8 cellular contexts compared by ENCODE assay signal in the genomic region with DNA sequence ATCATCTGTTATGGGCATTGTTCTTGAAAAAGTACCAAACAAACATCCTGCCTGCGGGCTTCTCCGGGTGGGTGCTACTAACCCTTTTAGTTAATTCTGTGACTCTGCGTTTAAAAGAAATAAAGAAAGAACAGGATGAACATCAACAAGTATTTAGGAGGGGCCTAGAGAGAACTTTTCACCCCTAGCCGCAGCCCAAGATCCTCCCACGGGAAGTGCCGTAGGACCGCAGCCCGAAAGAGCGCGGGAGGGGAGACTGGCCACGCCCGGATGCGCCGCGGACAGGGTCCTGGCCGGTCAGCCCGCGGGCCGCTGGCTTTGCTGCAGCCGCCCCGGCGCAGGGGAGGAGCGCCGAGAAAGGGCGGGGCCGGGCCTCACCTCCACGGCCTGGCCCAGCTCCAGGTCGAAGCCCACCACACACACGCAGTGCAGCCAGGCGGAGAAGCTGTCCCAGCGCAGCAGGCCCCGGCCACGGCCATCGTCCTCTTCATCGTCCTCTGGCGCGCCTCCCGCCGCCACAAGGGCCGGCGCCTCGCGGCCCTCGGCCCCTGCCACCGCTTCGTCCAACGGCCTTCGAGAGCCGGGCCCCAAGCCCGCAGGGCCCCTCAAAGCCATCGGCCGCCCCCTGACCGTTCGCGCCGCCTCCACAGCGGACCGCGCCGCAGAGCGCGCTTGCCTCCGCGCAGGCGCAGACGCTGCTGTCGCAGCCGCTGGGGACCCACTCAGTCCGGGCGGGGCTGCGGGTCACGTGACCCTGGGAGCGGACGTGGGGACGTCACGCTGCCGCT. TPM values are rescaled to one million over a fixed set of nuclear protein-coding genes. Genes with fewer than 3 reads are reported as not detected.
DNase-seq lines count a peak whose midpoint lies in the region; ATAC-seq, FAIRE-seq and TF ChIP-seq lines count a peak whose summit lies in the region.

A gene with protein sequence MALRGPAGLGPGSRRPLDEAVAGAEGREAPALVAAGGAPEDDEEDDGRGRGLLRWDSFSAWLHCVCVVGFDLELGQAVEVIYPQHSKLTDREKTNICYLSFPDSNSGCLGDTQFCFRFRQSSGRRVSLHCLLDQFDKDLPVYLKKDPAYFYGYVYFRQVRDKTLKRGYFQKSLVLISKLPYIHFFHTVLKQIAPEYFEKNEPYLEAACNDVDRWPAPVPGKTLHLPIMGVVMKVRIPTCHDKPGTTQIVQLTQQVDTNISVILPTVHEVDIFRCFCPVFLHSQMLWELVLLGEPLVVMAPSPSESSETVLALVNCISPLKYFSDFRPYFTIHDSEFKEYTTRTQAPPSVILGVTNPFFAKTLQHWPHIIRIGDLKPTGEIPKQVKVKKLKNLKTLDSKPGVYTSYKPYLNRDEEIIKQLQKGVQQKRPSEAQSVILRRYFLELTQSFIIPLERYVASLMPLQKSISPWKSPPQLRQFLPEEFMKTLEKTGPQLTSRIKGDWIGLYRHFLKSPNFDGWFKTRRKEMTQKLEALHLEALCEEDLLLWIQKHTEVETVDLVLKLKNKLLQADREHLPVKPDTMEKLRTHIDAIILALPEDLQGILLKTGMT (minus strand): TSS at position 674 of the 788 bp plus-strand sequence. CDS start 59 bp downstream, at position 615.

- H4K20me1 ChIP-seq in mammary epithelial cell (ENCODE audit: insufficient read depth, low read length), result no peaks in the 10 kb centered on the region

- H3K27ac ChIP-seq in WERI-Rb-1 (peak within 1 kb of the TSS; percentile 96), mammary epithelial cell (ENCODE audit: insufficient read depth, low read depth, low read length) (peak within 1 kb of the TSS; percentile 82), small intestine (ENCODE audit: low read depth in 1 of 2, low read length in 1 of 2) (peak within 1 kb of the TSS; percentile 97 to 99)

- H3K4me3 ChIP-seq in AG04449 (ENCODE audit: low read depth, low read length), result peak within 1 kb of the TSS; percentile 89
- peak within 1 kb of the TSS; percentile 92 for H3K4me3 ChIP-seq in WERI-Rb-1 (ENCODE audit: low read depth, low read length)
- H3K4me3 ChIP-seq in mammary epithelial cell (replicated peaks in 1 of 3; ENCODE audit: insufficient read depth in 1 of 3, low read depth in 2 of 3, low read length in 3 of 3), result peak within 1 kb of the TSS; percentile 64 to 88 (median 75)
- H3K4me3 ChIP-seq in small intestine (ENCODE audit: low read depth in 1 of 2, low read length in 2 of 2), result peak within 1 kb of the TSS; percentile 80 to 93

- ATAC-seq in GM18870 (IDR thresholded peaks at IDR 0.05; ENCODE audit: unreplicated experiment) (peak; percentile 58), HG03108 (IDR thresholded peaks at IDR 0.05; ENCODE audit: unreplicated experiment) (peak; percentile 83)

- TF ChIP-seq CTCF in AG04449 (IDR thresholded peaks at IDR 0.05; ENCODE audit: insufficient read depth, low read length, missing control alignments), result no peak
- no peak for TF ChIP-seq CTCF in WERI-Rb-1 (IDR thresholded peaks at IDR 0.05; ENCODE audit: low read depth, low read length)
- TF ChIP-seq CTCF in mammary epithelial cell (conservative IDR thresholded peaks at IDR 0.05 in 1 of 2, IDR thresholded peaks at IDR 0.05 in 1 of 2; ENCODE audit: extremely low read depth in 1 of 2, insufficient read depth in 1 of 2, low read depth in 1 of 2, low read length in 2 of 2), result no peak

- POLR2A ChIA-PET in AG04449 (lab: Yijun Ruan, JAX), result interaction anchor here (1.0 kb wide), 2 partner anchors 16 to 95 kb away, joined by 3 read pairs; partner anchors contain the start of gene ARF4

- H3K36me3 ChIP-seq in WERI-Rb-1 (no peaks in the 10 kb centered on the region), mammary epithelial cell (ENCODE audit: insufficient read depth, low read length) (no peaks in the 10 kb centered on the region), small intestine (ENCODE audit: control insufficient read depth in 2 of 2, insufficient read depth in 2 of 2, low read length in 2 of 2) (no peaks in the 10 kb centered on the region)

- H2AFZ ChIP-seq in mammary epithelial cell (ENCODE audit: low read depth, low read length), result peak within 1 kb of the TSS; percentile 75

- intact Hi-C loops in mammary epithelial cell (cut with micrococcal nuclease), result loop anchor here (1.0 to 5.0 kb wide), 7 partner anchors 14 to 160 kb away; partner anchors contain the start of gene ARF4

- dilution Hi-C loops in mammary epithelial cell (cut with HindIII; ENCODE audit: low sequenced_read_pairs), result no loop called here

- no peak for FAIRE-seq in small intestine (lab: Jason Lieb, UNC)

- no TSS peak for BruUV-seq in mammary epithelial cell (replicated peaks; lab: Mats Ljungman, UMichigan)

- WGBS in mammary epithelial cell (ENCODE audit: low coverage, missing lambda C conversion rate), result 2% methylated on average over 68 of the region's 77 CpGs
- 0 to 1% (median 0%) methylated on average over 40 to 77 of the region's 77 CpGs for WGBS in small intestine, 3 donors

- H3K4me2 ChIP-seq in mammary epithelial cell (ENCODE audit: insufficient read depth, low read depth, low read length), result peak within 1 kb of the TSS; percentile 86

- H3K27me3 ChIP-seq in WERI-Rb-1 (ENCODE audit: insufficient read depth, low read depth, severe bottlenecking), result no peaks in the 10 kb centered on the region
- H3K27me3 ChIP-seq in mammary epithelial cell (ENCODE audit: insufficient read depth, low read length), result no peaks in the 10 kb centered on the region
- no peaks in the 10 kb centered on the region for H3K27me3 ChIP-seq in small intestine (ENCODE audit: control insufficient read depth in 2 of 2, insufficient read depth in 2 of 2, low read length in 2 of 2)

- DNase-seq in AG04449 (ENCODE audit: low read depth, low spot score) (peak; percentile 26), NCI-H2227 (lab: John Stamatoyannopoulos, UW; ENCODE audit: unreplicated experiment) (peak; percentile 95), WERI-Rb-1 (peak; percentile 96), mammary epithelial cell (peak; percentile 92), iPS-NIHi11 (ENCODE audit: low spot score) (peak; percentile 98), small intestine (peak; percentile 96)

- in situ Hi-C loops in mammary epithelial cell (cut with MboI; ENCODE audit: low sequenced_read_pairs in 2 of 2), result loop anchor here (5.0 to 10.0 kb wide), 2 partner anchors 62 to 65 kb away; partner anchors contain the start of gene SLMAP (in 2 of the 2)

- H3K4me1 ChIP-seq in mammary epithelial cell (ENCODE audit: insufficient read depth, low read length) (peaks cover 53% of the 10 kb centered on the region), small intestine (ENCODE audit: control insufficient read depth in 2 of 2, insufficient read depth in 1 of 2, low read depth in 1 of 2, low read length in 1 of 2) (peaks cover 0 to 9% of the 10 kb centered on the region in 2 donors)

- no peaks in the 10 kb centered on the region for H3K9me3 ChIP-seq in WERI-Rb-1 (ENCODE audit: severe bottlenecking)
- no peaks in the 10 kb centered on the region for H3K9me3 ChIP-seq in mammary epithelial cell (replicated peaks; ENCODE audit: insufficient read depth, low read length)
- no peaks in the 10 kb centered on the region for H3K9me3 ChIP-seq in small intestine (ENCODE audit: control insufficient read depth, low read depth)

- CTCF ChIA-PET in AG04449 (lab: Yijun Ruan, JAX) (interaction anchor here (0.7 kb wide), 2 partner anchors 22 to 398 kb away, joined by 3 read pairs; no protein-coding TSS in a partner anchor), mammary epithelial cell (lab: Charles Lee; ENCODE audit: low non-redundant PET) (interaction anchor here (0.7 kb wide), 1 partner anchor 31 kb away, joined by 3 read pairs; no protein-coding TSS in a partner anchor)

- H3K79me2 ChIP-seq in mammary epithelial cell (ENCODE audit: insufficient read depth, low read length), result peaks cover 46% of the 10 kb centered on the region

- peak within 1 kb of the TSS; percentile 83 for H3K9ac ChIP-seq in mammary epithelial cell (ENCODE audit: insufficient read depth, low read length)

RNA-seq across cellular contexts. Expression of the gene that starts here (rescaled TPM):
- total RNA-seq in mammary epithelial cell, result 10 to 100 TPM; 26.3 to 29.2 TPM
- polyA plus RNA-seq in mammary epithelial cell (10.3 TPM), small intestine (1 to 10 TPM; 6.9 to 8.0 (median 7.6) TPM)
- polyA minus RNA-seq in mammary epithelial cell, result 59.1 TPM

Comparison
In these comparisons a context has a peak if more than half of its experiments do, and no peak if none do; other contexts are left out.
1. Peak in every context shown above with its lines: DNase-seq, ATAC-seq, H3K4me3 ChIP-seq and H3K27ac ChIP-seq.
2. DNase-seq: peak in every context shown above with its lines; median percentile 98 in iPS-NIHi11; 96 in WERI-Rb-1; 96 in small intestine; 95 in NCI-H2227; 92 in mammary epithelial cell; 26 in AG04449.